Comparison of ENCODE assay signal across 1 cellular context in the genomic region with DNA sequence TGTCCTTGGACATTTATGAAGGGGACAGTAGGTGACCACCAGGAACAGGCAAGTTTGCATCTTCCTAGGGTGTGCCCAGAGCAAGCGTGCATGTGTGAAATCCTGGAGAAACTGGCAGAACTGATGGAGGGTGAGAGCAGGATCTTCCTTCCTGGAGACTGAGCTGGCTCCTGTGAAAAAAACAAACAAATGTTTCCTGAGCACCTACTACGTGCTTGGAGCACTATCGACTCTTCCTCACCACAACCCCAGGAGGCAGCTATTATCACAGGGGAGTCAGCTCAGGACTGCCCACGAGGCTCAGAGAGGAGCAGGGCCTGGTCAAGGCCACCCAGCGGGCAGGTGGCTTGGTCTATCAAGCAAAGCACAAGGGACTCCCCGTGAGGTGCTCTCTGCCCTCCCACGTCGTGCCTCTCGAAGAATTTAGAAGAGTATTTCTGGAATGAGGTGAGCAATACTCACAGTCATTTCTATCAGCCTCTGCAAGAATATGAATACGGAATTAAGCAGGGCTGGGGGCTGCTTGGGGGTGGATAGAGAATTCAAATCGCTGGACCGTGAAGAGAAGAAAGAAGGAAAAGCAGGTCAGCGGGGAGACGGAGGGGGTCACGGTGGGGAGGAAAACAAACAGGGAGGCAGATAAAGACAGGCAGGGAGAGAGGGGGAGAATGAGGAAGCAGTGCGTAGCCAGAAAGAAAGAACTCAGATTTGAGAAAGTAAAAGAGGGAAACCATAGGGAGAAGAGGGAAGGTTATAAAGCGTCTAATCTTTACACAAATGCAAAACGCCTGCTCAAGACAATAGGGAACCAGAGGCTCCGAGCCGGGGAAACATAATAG.
TF ChIP-seq lines count a peak whose summit lies in the region.

No MANE protein-coding gene starts in this region.

TF ChIP-seq in HEK293, 187 proteins besides CTCF, POLR2A, EP300 and RAD21 (continued from another document and continues in another):
- 0 out of 2 replicates have a peak, but pooled peaks have one; percentile 9 for TF ChIP-seq GLIS1 (tag by site-specific recombination; IDR thresholded peaks at IDR 0.05)
- TF ChIP-seq ZNF23 (tag by site-specific recombination; IDR thresholded peaks at IDR 0.05; ENCODE audit: borderline replicate concordance), result no peak
- TF ChIP-seq, protein P1, sequence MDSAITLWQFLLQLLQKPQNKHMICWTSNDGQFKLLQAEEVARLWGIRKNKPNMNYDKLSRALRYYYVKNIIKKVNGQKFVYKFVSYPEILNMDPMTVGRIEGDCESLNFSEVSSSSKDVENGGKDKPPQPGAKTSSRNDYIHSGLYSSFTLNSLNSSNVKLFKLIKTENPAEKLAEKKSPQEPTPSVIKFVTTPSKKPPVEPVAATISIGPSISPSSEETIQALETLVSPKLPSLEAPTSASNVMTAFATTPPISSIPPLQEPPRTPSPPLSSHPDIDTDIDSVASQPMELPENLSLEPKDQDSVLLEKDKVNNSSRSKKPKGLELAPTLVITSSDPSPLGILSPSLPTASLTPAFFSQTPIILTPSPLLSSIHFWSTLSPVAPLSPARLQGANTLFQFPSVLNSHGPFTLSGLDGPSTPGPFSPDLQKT (IDR thresholded peaks at IDR 0.05; ENCODE audit: borderline replicate concordance, low read depth, low read length), result no peak
- no peak for TF ChIP-seq MZF1 (tag by site-specific recombination; IDR thresholded peaks at IDR 0.05; ENCODE audit: borderline replicate concordance)
- no peak for TF ChIP-seq ZBTB7A (tag by site-specific recombination; IDR thresholded peaks at IDR 0.05; ENCODE audit: low read depth)
- TF ChIP-seq ZNF140 (tag by site-specific recombination; IDR thresholded peaks at IDR 0.05), result no peak
- TF ChIP-seq HOXC10 (CRISPR knock-in tag; IDR thresholded peaks at IDR 0.05), result no peak
- TF ChIP-seq ZNF560 (tag by site-specific recombination; IDR thresholded peaks at IDR 0.05; ENCODE audit: borderline replicate concordance), result no peak
- TF ChIP-seq ZNF157 (tag by site-specific recombination; IDR thresholded peaks at IDR 0.05), result no peak
- TF ChIP-seq, protein P2, sequence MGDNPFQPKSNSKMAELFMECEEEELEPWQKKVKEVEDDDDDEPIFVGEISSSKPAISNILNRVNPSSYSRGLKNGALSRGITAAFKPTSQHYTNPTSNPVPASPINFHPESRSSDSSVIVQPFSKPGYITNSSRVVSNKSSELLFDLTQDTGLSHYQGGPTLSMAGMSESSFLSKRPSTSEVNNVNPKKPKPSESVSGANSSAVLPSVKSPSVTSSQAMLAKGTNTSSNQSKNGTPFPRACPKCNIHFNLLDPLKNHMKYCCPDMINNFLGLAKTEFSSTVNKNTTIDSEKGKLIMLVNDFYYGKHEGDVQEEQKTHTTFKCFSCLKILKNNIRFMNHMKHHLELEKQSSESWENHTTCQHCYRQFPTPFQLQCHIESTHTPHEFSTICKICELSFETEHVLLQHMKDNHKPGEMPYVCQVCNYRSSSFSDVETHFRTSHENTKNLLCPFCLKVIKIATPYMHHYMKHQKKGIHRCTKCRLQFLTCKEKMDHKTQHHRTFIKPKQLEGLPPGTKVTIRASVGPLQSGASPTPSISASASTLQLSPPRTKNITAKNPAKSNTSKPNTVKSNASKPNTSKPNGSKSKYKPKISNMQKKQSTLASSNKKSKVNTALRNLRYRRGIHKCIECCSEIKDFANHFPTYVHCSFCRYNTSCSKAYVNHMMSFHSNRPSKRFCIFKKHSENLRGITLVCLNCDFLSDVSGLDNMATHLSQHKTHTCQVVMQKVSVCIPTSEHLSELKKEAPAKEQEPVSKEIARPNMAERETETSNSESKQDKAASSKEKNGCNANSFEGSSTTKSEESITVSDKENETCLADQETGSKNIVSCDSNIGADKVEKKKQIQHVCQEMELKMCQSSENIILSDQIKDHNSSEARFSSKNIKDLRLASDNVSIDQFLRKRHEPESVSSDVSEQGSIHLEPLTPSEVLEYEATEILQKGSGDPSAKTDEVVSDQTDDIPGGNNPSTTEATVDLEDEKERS (tag by site-specific recombination; IDR thresholded peaks at IDR 0.05), result no peak
- TF ChIP-seq ZNF169 (tag by site-specific recombination; IDR thresholded peaks at IDR 0.05), result no peak
- TF ChIP-seq HOXA7 (CRISPR knock-in tag; IDR thresholded peaks at IDR 0.05; ENCODE audit: borderline replicate concordance), result no peak
- no peak for TF ChIP-seq ZNF768 (tag by site-specific recombination; IDR thresholded peaks at IDR 0.05)
- TF ChIP-seq ZNF10 (tag by site-specific recombination; IDR thresholded peaks at IDR 0.05), result no peak
- TF ChIP-seq BCL11A (tag by site-specific recombination; IDR thresholded peaks at IDR 0.05; ENCODE audit: low read depth), result no peak
- TF ChIP-seq, protein P3, sequence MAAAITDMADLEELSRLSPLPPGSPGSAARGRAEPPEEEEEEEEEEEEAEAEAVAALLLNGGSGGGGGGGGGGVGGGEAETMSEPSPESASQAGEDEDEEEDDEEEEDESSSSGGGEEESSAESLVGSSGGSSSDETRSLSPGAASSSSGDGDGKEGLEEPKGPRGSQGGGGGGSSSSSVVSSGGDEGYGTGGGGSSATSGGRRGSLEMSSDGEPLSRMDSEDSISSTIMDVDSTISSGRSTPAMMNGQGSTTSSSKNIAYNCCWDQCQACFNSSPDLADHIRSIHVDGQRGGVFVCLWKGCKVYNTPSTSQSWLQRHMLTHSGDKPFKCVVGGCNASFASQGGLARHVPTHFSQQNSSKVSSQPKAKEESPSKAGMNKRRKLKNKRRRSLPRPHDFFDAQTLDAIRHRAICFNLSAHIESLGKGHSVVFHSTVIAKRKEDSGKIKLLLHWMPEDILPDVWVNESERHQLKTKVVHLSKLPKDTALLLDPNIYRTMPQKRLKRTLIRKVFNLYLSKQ (tag by site-specific recombination; IDR thresholded peaks at IDR 0.05; ENCODE audit: borderline replicate concordance), result no peak
- TF ChIP-seq ZEB2 (tag by site-specific recombination; IDR thresholded peaks at IDR 0.05), result no peak
- peak; percentile 20; the same call in 1 of the 2 replicates for TF ChIP-seq ZIC2 (tag by site-specific recombination; IDR thresholded peaks at IDR 0.05)
- no peak for TF ChIP-seq ZNF354C (tag by site-specific recombination; IDR thresholded peaks at IDR 0.05; ENCODE audit: borderline replicate concordance, low read depth)
- TF ChIP-seq ZSCAN23 (tag by site-specific recombination; IDR thresholded peaks at IDR 0.05), result no peak
- no peak for TF ChIP-seq IKZF3 (tag by site-specific recombination; IDR thresholded peaks at IDR 0.05)
- no peak for TF ChIP-seq ZNF248 (tag by site-specific recombination; IDR thresholded peaks at IDR 0.05)
- TF ChIP-seq, protein P4, sequence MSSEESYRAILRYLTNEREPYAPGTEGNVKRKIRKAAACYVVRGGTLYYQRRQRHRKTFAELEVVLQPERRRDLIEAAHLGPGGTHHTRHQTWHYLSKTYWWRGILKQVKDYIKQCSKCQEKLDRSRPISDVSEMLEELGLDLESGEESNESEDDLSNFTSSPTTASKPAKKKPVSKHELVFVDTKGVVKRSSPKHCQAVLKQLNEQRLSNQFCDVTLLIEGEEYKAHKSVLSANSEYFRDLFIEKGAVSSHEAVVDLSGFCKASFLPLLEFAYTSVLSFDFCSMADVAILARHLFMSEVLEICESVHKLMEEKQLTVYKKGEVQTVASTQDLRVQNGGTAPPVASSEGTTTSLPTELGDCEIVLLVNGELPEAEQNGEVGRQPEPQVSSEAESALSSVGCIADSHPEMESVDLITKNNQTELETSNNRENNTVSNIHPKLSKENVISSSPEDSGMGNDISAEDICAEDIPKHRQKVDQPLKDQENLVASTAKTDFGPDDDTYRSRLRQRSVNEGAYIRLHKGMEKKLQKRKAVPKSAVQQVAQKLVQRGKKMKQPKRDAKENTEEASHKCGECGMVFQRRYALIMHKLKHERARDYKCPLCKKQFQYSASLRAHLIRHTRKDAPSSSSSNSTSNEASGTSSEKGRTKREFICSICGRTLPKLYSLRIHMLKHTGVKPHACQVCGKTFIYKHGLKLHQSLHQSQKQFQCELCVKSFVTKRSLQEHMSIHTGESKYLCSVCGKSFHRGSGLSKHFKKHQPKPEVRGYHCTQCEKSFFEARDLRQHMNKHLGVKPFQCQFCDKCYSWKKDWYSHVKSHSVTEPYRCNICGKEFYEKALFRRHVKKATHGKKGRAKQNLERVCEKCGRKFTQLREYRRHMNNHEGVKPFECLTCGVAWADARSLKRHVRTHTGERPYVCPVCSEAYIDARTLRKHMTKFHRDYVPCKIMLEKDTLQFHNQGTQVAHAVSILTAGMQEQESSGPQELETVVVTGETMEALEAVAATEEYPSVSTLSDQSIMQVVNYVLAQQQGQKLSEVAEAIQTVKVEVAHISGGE (tag by site-specific recombination; conservative IDR thresholded peaks at IDR 0.05; ENCODE audit: low read depth), result no peak
- TF ChIP-seq, protein P5, sequence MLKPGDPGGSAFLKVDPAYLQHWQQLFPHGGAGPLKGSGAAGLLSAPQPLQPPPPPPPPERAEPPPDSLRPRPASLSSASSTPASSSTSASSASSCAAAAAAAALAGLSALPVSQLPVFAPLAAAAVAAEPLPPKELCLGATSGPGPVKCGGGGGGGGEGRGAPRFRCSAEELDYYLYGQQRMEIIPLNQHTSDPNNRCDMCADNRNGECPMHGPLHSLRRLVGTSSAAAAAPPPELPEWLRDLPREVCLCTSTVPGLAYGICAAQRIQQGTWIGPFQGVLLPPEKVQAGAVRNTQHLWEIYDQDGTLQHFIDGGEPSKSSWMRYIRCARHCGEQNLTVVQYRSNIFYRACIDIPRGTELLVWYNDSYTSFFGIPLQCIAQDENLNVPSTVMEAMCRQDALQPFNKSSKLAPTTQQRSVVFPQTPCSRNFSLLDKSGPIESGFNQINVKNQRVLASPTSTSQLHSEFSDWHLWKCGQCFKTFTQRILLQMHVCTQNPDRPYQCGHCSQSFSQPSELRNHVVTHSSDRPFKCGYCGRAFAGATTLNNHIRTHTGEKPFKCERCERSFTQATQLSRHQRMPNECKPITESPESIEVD (tag by site-specific recombination; IDR thresholded peaks at IDR 0.05), result no peak
- no peak for TF ChIP-seq ZNF843 (tag by site-specific recombination; IDR thresholded peaks at IDR 0.05)
- no peak for TF ChIP-seq ZNF394 (tag by site-specific recombination; IDR thresholded peaks at IDR 0.05; ENCODE audit: borderline replicate concordance)
- TF ChIP-seq GLI2 (tag by site-specific recombination; IDR thresholded peaks at IDR 0.05; ENCODE audit: borderline replicate concordance, low read depth), result no peak
- TF ChIP-seq, protein P6, sequence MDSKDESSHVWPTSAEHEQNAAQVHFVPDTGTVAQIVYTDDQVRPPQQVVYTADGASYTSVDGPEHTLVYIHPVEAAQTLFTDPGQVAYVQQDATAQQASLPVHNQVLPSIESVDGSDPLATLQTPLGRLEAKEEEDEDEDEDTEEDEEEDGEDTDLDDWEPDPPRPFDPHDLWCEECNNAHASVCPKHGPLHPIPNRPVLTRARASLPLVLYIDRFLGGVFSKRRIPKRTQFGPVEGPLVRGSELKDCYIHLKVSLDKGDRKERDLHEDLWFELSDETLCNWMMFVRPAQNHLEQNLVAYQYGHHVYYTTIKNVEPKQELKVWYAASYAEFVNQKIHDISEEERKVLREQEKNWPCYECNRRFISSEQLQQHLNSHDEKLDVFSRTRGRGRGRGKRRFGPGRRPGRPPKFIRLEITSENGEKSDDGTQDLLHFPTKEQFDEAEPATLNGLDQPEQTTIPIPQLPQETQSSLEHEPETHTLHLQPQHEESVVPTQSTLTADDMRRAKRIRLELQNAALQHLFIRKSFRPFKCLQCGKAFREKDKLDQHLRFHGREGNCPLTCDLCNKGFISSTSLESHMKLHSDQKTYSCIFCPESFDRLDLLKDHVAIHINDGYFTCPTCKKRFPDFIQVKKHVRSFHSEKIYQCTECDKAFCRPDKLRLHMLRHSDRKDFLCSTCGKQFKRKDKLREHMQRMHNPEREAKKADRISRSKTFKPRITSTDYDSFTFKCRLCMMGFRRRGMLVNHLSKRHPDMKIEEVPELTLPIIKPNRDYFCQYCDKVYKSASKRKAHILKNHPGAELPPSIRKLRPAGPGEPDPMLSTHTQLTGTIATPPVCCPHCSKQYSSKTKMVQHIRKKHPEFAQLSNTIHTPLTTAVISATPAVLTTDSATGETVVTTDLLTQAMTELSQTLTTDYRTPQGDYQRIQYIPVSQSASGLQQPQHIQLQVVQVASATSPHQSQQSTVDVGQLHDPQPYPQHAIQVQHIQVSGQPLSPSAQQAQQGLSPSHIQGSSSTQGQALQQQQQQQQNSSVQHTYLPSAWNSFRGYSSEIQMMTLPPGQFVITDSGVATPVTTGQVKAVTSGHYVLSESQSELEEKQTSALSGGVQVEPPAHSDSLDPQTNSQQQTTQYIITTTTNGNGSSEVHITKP (tag by site-specific recombination; IDR thresholded peaks at IDR 0.05), result no peak
- TF ChIP-seq KLF7 (tag by site-specific recombination; IDR thresholded peaks at IDR 0.05; ENCODE audit: borderline replicate concordance), result no peak
- TF ChIP-seq ZNF76 (tag by site-specific recombination; IDR thresholded peaks at IDR 0.05; ENCODE audit: borderline replicate concordance, low read depth), result no peak
- TF ChIP-seq OVOL3 (tag by site-specific recombination; IDR thresholded peaks at IDR 0.05), result no peak
- TF ChIP-seq, protein P7, sequence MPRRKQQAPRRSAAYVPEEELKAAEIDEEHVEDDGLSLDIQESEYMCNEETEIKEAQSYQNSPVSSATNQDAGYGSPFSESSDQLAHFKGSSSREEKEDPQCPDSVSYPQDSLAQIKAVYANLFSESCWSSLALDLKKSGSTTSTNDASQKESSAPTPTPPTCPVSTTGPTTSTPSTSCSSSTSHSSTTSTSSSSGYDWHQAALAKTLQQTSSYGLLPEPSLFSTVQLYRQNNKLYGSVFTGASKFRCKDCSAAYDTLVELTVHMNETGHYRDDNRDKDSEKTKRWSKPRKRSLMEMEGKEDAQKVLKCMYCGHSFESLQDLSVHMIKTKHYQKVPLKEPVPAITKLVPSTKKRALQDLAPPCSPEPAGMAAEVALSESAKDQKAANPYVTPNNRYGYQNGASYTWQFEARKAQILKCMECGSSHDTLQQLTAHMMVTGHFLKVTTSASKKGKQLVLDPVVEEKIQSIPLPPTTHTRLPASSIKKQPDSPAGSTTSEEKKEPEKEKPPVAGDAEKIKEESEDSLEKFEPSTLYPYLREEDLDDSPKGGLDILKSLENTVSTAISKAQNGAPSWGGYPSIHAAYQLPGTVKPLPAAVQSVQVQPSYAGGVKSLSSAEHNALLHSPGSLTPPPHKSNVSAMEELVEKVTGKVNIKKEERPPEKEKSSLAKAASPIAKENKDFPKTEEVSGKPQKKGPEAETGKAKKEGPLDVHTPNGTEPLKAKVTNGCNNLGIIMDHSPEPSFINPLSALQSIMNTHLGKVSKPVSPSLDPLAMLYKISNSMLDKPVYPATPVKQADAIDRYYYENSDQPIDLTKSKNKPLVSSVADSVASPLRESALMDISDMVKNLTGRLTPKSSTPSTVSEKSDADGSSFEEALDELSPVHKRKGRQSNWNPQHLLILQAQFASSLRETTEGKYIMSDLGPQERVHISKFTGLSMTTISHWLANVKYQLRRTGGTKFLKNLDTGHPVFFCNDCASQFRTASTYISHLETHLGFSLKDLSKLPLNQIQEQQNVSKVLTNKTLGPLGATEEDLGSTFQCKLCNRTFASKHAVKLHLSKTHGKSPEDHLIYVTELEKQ (tag by site-specific recombination; IDR thresholded peaks at IDR 0.05; ENCODE audit: borderline replicate concordance), result no peak
- no peak for TF ChIP-seq MYNN (tag by site-specific recombination; IDR thresholded peaks at IDR 0.05; ENCODE audit: borderline replicate concordance)
- peak; percentile 50; the same call in 1 of the 2 replicates for TF ChIP-seq PRDM1 (tag by site-specific recombination; IDR thresholded peaks at IDR 0.05)
- no peak for TF ChIP-seq ZNF138 (tag by site-specific recombination; IDR thresholded peaks at IDR 0.05; ENCODE audit: borderline replicate concordance)
